Comparison of ENCODE assay signal across 35 cellular contexts in genomic region chr7:158428842-158429753, GRCh38.
DNase-seq lines count a peak whose midpoint lies in the region; ATAC-seq, FAIRE-seq and TF ChIP-seq lines count a peak whose summit lies in the region.
"Had no signal": no experiment of that assay in that cellular context is flagged by ENCODE, and none has a peak within 500 bp of the region (broad histone marks: within the 10 kb centered on the region; RNA-seq: fewer than 3 reads in every experiment).

No MANE protein-coding gene starts in this region.

- TF ChIP-seq CTCF in A549 (IDR thresholded peaks at IDR 0.05) (no peak), LNCaP clone FGC (IDR thresholded peaks at IDR 0.05; ENCODE audit: control insufficient read depth, extremely low read depth, insufficient read depth) (no peak), H1 (IDR thresholded peaks at IDR 0.05; ENCODE audit: control extremely low read depth in 1 of 3, insufficient read depth in 1 of 3, low read depth in 1 of 3, low read length in 3 of 3) (no peak), osteoblast (IDR thresholded peaks at IDR 0.05; ENCODE audit: extremely low read depth, low read depth, low read length) (no peak), OCI-LY7 (conservative IDR thresholded peaks at IDR 0.05; ENCODE audit: low read length) (no peak)

- FAIRE-seq in A549 (lab: Jason Lieb, UNC) (no peak), H1 (lab: Jason Lieb, UNC) (no peak)
- FAIRE-seq: astrocyte, keratinocyte had no signal

- H3K27ac ChIP-seq in A549 (peak overlapping the region; percentile 60 to 90; a peak in 3 of 6 replicates), H1 (ENCODE audit: low read depth, low read length) (no peak overlapping the region), osteoblast (ENCODE audit: low read depth, low read length) (no peak overlapping the region), OCI-LY7 (ENCODE audit: low read depth, low read length, poor library complexity, severe bottlenecking) (no peak overlapping the region)
- H3K27ac ChIP-seq: cardiac muscle cell, heart right ventricle, HL-60, KMS-11, Peyer's patch, stomach, uterus had no signal

- no peaks in the 10 kb centered on the region for H3K79me1 ChIP-seq in H1 (ENCODE audit: low read depth, low read length)

- no peak overlapping the region for H3K4ac ChIP-seq in H1 (replicated peaks; ENCODE audit: insufficient read length, low read depth, low read length)

- no peak overlapping the region for H2BK20ac ChIP-seq in H1 (ENCODE audit: low read length)

- H3K23me2 ChIP-seq in H1 (ENCODE audit: low read depth, low read length), result no peaks in the 10 kb centered on the region

- H2AFZ ChIP-seq in H1 (ENCODE audit: low read length), result no peak overlapping the region
- H2AFZ ChIP-seq in osteoblast (ENCODE audit: low read length), result no peak overlapping the region
- no peak overlapping the region for H2AFZ ChIP-seq in OCI-LY7 (ENCODE audit: low read length)

- no peak overlapping the region for H3K18ac ChIP-seq in H1 (ENCODE audit: extremely low read depth, low read length)

- H3K4me3 ChIP-seq in A549 (no peak overlapping the region), LNCaP clone FGC (ENCODE audit: low read depth, low read length) (no peak overlapping the region), H1 (ENCODE audit: extremely low read depth in 1 of 4, insufficient read depth in 2 of 4, low read depth in 3 of 4, low read length in 4 of 4) (no peak overlapping the region), osteoblast (ENCODE audit: insufficient read depth, low read length) (no peak overlapping the region), OCI-LY7 (ENCODE audit: low read depth, low read length, poor library complexity, severe bottlenecking) (no peak overlapping the region)
- H3K4me3 ChIP-seq: cardiac muscle cell, heart right ventricle, Peyer's patch, smooth muscle cell, stomach, uterus had no signal

- DNase-seq in A549 (ENCODE audit: low read depth in 1 of 2, low spot score in 1 of 2) (no peak), LNCaP clone FGC (ENCODE audit: low read depth) (peak; percentile 10), H1 (ENCODE audit: low read depth in 1 of 2, low spot score in 2 of 2) (no peak), osteoblast (ENCODE audit: insufficient read length, low spot score, missing footprints) (peak; percentile 70), OCI-LY7 (ENCODE audit: low spot score) (no peak), NOMO-1 treated with dmso at 0.1 percent for 144 hours (lab: John Stamatoyannopoulos, UW; ENCODE audit: unreplicated experiment) (no peak), SHP77 (lab: John Stamatoyannopoulos, UW) (no peak)
- DNase-seq: ACHN; activated CD4-positive, alpha-beta T cell treated with anti-CD3 and anti-CD28 coated beads for 48 hours; activated naive CD8-positive, alpha-beta T cell treated with anti-CD3 and anti-CD28 coated beads, Interleukin-2, amount 10 ng/mL, durations not matched to agents 7 days and 5 days; activated T-cell treated with anti-CD3 and anti-CD28 coated beads for 4 hours; CD8-positive, alpha-beta memory T cell; DMS 273 treated with DMSO at 0.1 percent for 48 hours; GOT3; heart right ventricle; midbrain; naive B cell; NCI-H1417 treated with DMSO at 0.1 percent for 48 hours; NCI-H2081 treated with DMSO at 0.1 percent for 48 hours; NCI-H345; retina; SHP77 treated with DMSO at 0.1 percent for 48 hours; stimulated activated CD4-positive, alpha-beta T cell treated with anti-CD3 and anti-CD28 coated beads, Interleukin-2, amount 100 ng/mL, for 24 hours; stomach; T-helper 9 cell; uterus had no signal

- H3K79me2 ChIP-seq in H1 (ENCODE audit: control insufficient read depth in 1 of 2, insufficient read depth in 2 of 2, low read length in 2 of 2) (no peaks in the 10 kb centered on the region), osteoblast (ENCODE audit: insufficient read depth, low read length) (no peaks in the 10 kb centered on the region), OCI-LY7 (ENCODE audit: insufficient read depth, low read depth, low read length) (no peaks in the 10 kb centered on the region)

- H3K56ac ChIP-seq in H1 (replicated peaks; ENCODE audit: insufficient read length, low read depth, low read length), result no peak overlapping the region

- no peak overlapping the region for H3K23ac ChIP-seq in H1 (ENCODE audit: insufficient read length)

- H3K14ac ChIP-seq in H1 (ENCODE audit: insufficient read length), result no peak overlapping the region

- no TSS peak for BruUV-seq in OCI-LY7 (replicated peaks; lab: Mats Ljungman, UMichigan)

- H4K20me1 ChIP-seq in H1 (replicated peaks in 1 of 2; ENCODE audit: control insufficient read depth in 1 of 2, insufficient read depth in 2 of 2, low read length in 2 of 2) (no peaks in the 10 kb centered on the region), osteoblast (ENCODE audit: insufficient read depth, low read length) (no peaks in the 10 kb centered on the region), OCI-LY7 (ENCODE audit: insufficient read depth, low read length) (no peaks in the 10 kb centered on the region)

- no peak overlapping the region for H2AK5ac ChIP-seq in H1 (ENCODE audit: low read depth, low read length)

- no peak for TF ChIP-seq EP300 in A549 (IDR thresholded peaks at IDR 0.05)
- no peak for TF ChIP-seq EP300 in H1 (IDR thresholded peaks at IDR 0.05; ENCODE audit: borderline replicate concordance in 1 of 2, low read depth in 2 of 2, low read length in 2 of 2)

- TF ChIP-seq POLR2A in A549 (IDR thresholded peaks at IDR 0.05; ENCODE audit: low read length) (no peak), H1 (IDR thresholded peaks at IDR 0.05; ENCODE audit: control extremely low read depth in 1 of 2, low read depth in 2 of 2, low read length in 2 of 2) (no peak)

- no peaks in the 10 kb centered on the region for H3K9me2 ChIP-seq in OCI-LY7 (ENCODE audit: insufficient read depth, low read length)

- no peaks in the 10 kb centered on the region for H3K9me3 ChIP-seq in A549
- H3K9me3 ChIP-seq in H1 (ENCODE audit: insufficient read depth in 2 of 2, low read depth in 1 of 2, low read length in 1 of 2), result no peaks in the 10 kb centered on the region
- H3K9me3 ChIP-seq in osteoblast (ENCODE audit: low read depth, low read length), result no peaks in the 10 kb centered on the region
- no peaks in the 10 kb centered on the region for H3K9me3 ChIP-seq in OCI-LY7 (ENCODE audit: low read length)
- H3K9me3 ChIP-seq: heart right ventricle, Peyer's patch, stomach, uterus had no signal

- H3K36me3 ChIP-seq in H1 (ENCODE audit: control insufficient read depth in 2 of 4, insufficient read depth in 4 of 4, low read length in 3 of 4) (no peaks in the 10 kb centered on the region), osteoblast (ENCODE audit: insufficient read depth, low read length) (no peaks in the 10 kb centered on the region), OCI-LY7 (ENCODE audit: insufficient read depth, low read length) (no peaks in the 10 kb centered on the region)
- H3K36me3 ChIP-seq: cardiac muscle cell, heart right ventricle, Peyer's patch, stomach, uterus had no signal

- H2BK120ac ChIP-seq in H1 (replicated peaks; ENCODE audit: low read depth, low read length), result no peak overlapping the region

- no peak for ATAC-seq in A549
- ATAC-seq in HG02852 (IDR thresholded peaks at IDR 0.05; ENCODE audit: unreplicated experiment), result no peak
- ATAC-seq: esophagus mucosa, heart right ventricle had no signal

- no peak overlapping the region for H4K5ac ChIP-seq in H1 (ENCODE audit: insufficient read length, low read depth, low read length)

- POLR2A ChIA-PET in A549 (lab: Yijun Ruan, JAX) (no interaction called here), H1 (lab: Charles Lee; ENCODE audit: partially characterized antibody) (no interaction called here), OCI-LY7 (lab: Charles Lee) (no interaction called here)

- H3K4me1 ChIP-seq in A549 (peaks cover 27% of the 10 kb centered on the region), H1 (replicated peaks in 1 of 4; ENCODE audit: control insufficient read depth in 3 of 4, insufficient read depth in 4 of 4, low read length in 3 of 4) (peaks cover 0 to 3% (median under 1%) of the 10 kb centered on the region in 4 experiments; a peak in 1 of 7 replicates), osteoblast (ENCODE audit: insufficient read depth, low read length) (no peaks in the 10 kb centered on the region), OCI-LY7 (ENCODE audit: insufficient read depth, low read length, poor library complexity, severe bottlenecking) (no peaks in the 10 kb centered on the region)
- H3K4me1 ChIP-seq: uterus had no signal

- TF ChIP-seq RAD21 in A549 (conservative IDR thresholded peaks at IDR 0.05 in 1 of 2, IDR thresholded peaks at IDR 0.05 in 1 of 2) (no peak), H1 (IDR thresholded peaks at IDR 0.05 in 1 of 2, conservative IDR thresholded peaks at IDR 0.05 in 1 of 2; ENCODE audit: low read depth in 2 of 2, low read length in 2 of 2) (no peak; a peak in 1 of 4 replicates)

- no peak overlapping the region for H2BK15ac ChIP-seq in H1 (ENCODE audit: low read length)

- no peak overlapping the region for H2BK12ac ChIP-seq in H1 (ENCODE audit: low read depth, low read length)

- no peaks in the 10 kb centered on the region for H3K27me3 ChIP-seq in H1 (replicated peaks in 1 of 4; ENCODE audit: control insufficient read depth in 3 of 4, extremely low read depth in 1 of 4, insufficient read depth in 3 of 4, low read length in 3 of 4)
- no peaks in the 10 kb centered on the region for H3K27me3 ChIP-seq in osteoblast (ENCODE audit: insufficient read depth, low read length)
- H3K27me3 ChIP-seq: cardiac muscle cell, Peyer's patch, stomach, uterus had no signal

- no peak overlapping the region for H2BK5ac ChIP-seq in H1 (ENCODE audit: low read depth, low read length)

- H3K4me2 ChIP-seq in A549 (no peak overlapping the region), H1 (ENCODE audit: insufficient read depth in 1 of 2, low read depth in 2 of 2, low read length in 2 of 2) (no peak overlapping the region), osteoblast (ENCODE audit: insufficient read depth, low read length) (no peak overlapping the region), OCI-LY7 (ENCODE audit: low read length) (no peak overlapping the region)
- H3K4me2 ChIP-seq: KMS-11, smooth muscle cell had no signal

- 86% methylated on average over 21 of the region's 24 CpGs for WGBS in A549 (ENCODE audit: missing lambda C conversion rate)
- WGBS in H1 (ENCODE audit: extremely low coverage in 1 of 2, insufficient coverage in 1 of 2, insufficient read length in 1 of 2, insufficient replicate concordance in 2 of 2, low coverage in 1 of 2, low lambda C conversion rate in 2 of 2, missing lambda C conversion rate in 1 of 2), 2 experiments, result 89% methylated on average over 24 of the region's 24 CpGs; no CpG with 5 or more reads in 1 of the 2 experiments

- CTCF ChIA-PET in A549 (lab: Yijun Ruan, JAX) (interaction anchor here (0.6 to 1.0 kb wide), 2 partner anchors 19 to 405 kb away, joined by 4 to 5 read pairs; no protein-coding TSS in a partner anchor), H1 (lab: Charles Lee; ENCODE audit: partially characterized antibody) (interaction anchor here (0.6 to 2.5 kb wide), 7 partner anchors 12 to 1368 kb away, joined by 3 to 6 read pairs (median 4); no protein-coding TSS in a partner anchor), OCI-LY7 (lab: Charles Lee; ENCODE audit: unreplicated experiment) (no interaction called here)

- intact Hi-C loops in OCI-LY7 (cut with micrococcal nuclease; ENCODE audit: unreplicated experiment), result no loop called here

- no peak overlapping the region for H4K8ac ChIP-seq in H1 (ENCODE audit: extremely low read depth, insufficient read depth, low read length)

- H3K9ac ChIP-seq in H1 (replicated peaks in 1 of 4; ENCODE audit: extremely low read depth in 1 of 4, low read depth in 3 of 4, low read length in 3 of 4), result no peak overlapping the region
- H3K9ac ChIP-seq: KMS-11 had no signal

- no peak overlapping the region for H4K91ac ChIP-seq in H1 (replicated peaks; ENCODE audit: insufficient read length, low read length)

Comparison
In these comparisons a context has a peak if more than half of its experiments do, and no peak if none do; other contexts are left out.
1. DNase-seq: peak in LNCaP clone FGC (single experiment) and osteoblast (single experiment); none in A549 (0 of 2), H1 (0 of 2), OCI-LY7 (single experiment), NOMO-1 treated with dmso at 0.1 percent for 144 hours (single experiment) and SHP77 (0 of 2).
2. H3K27ac ChIP-seq: peak in A549 (2 of 2); none in H1 (single experiment), osteoblast (single experiment) and OCI-LY7 (single experiment).
3. Of the 18 proteins assayed by ChIP-seq in both H1 and A549: peak only in H1: E2F6; only in A549: none; in both: none; in neither: 17.